24 cellular contexts compared by ENCODE assay signal in the genomic region with DNA sequence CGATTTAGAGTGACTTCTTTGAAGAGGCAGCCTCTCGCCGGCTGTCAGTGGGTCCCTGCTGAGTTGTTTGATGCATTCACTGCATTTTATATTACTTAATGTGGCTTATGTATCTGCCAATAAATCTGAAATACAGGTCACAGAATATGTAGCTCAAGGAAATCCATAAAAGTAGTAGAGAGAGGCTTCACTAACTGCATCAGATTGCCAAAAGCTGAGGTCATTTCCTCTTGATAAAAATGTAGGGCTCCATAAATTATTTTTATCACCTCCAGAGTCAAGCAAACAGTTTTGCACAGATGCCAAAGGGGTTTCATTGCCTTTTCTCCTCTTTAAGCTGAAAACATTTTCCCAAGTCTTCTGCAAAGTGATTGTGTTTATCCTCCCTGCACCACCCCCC. TPM values are rescaled to one million over a fixed set of nuclear protein-coding genes. Genes with fewer than 3 reads are reported as not detected.
DNase-seq lines count a peak whose midpoint lies in the region; ATAC-seq, FAIRE-seq and TF ChIP-seq lines count a peak whose summit lies in the region.
"Had no signal": no experiment of that assay in that cellular context is flagged by ENCODE, and none has a peak within 500 bp of the region (broad histone marks: within the 10 kb centered on the region; RNA-seq: fewer than 3 reads in every experiment).

No MANE protein-coding gene starts in this region.

- H3K9ac ChIP-seq in astrocyte (ENCODE audit: low read length), result no peak overlapping the region
- H3K9ac ChIP-seq: parathyroid adenoma had no signal

- no peak overlapping the region for H3K27ac ChIP-seq in astrocyte (ENCODE audit: low read depth, low read length)
- peak overlapping the region; percentile 72 for H3K27ac ChIP-seq in neutrophil
- H3K27ac ChIP-seq: 22Rv1, parathyroid adenoma, sigmoid colon, transverse colon had no signal

- H3K9me3 ChIP-seq in astrocyte (ENCODE audit: insufficient read depth, low read depth, low read length), result no peaks in the 10 kb centered on the region
- H3K9me3 ChIP-seq in neutrophil, result no peaks in the 10 kb centered on the region
- H3K9me3 ChIP-seq: sigmoid colon, transverse colon had no signal

- H2AFZ ChIP-seq in astrocyte (ENCODE audit: low read depth, low read length), result no peak overlapping the region
- H2AFZ ChIP-seq: parathyroid adenoma had no signal

- peaks cover 34% of the 10 kb centered on the region for H3K4me1 Mint-ChIP-seq in astrocyte (ENCODE audit: low read depth, unreplicated experiment)

- H3K9me3 Mint-ChIP-seq in astrocyte (ENCODE audit: unreplicated experiment), result no peaks in the 10 kb centered on the region
- H3K9me3 Mint-ChIP-seq: naive B cell, T-cell had no signal

- H3K27me3 Mint-ChIP-seq in astrocyte (ENCODE audit: low read depth, unreplicated experiment), result peaks cover 5% of the 10 kb centered on the region

- H4K20me1 ChIP-seq in astrocyte (ENCODE audit: insufficient read depth, low read length), result no peaks in the 10 kb centered on the region

- TF ChIP-seq CTCF in astrocyte (IDR thresholded peaks at IDR 0.05; ENCODE audit: insufficient read depth, low read depth, low read length) (no peak), neutrophil (IDR thresholded peaks at IDR 0.05) (no peak)

- H3K4me3 ChIP-seq in astrocyte (ENCODE audit: insufficient read depth, low read depth, low read length), result no peak overlapping the region
- H3K4me3 ChIP-seq in neutrophil (ENCODE audit: low read depth in 1 of 2, low read length in 1 of 2), result no peak overlapping the region
- H3K4me3 ChIP-seq: sigmoid colon, transverse colon had no signal

- H3K4me1 ChIP-seq in astrocyte (ENCODE audit: insufficient read depth, low read length) (peaks cover 6% of the 10 kb centered on the region), neutrophil (ENCODE audit: control insufficient read depth in 1 of 2, insufficient read depth in 1 of 2, low read depth in 1 of 2, low read length in 1 of 2) (peaks cover 58 to 61% of the 10 kb centered on the region in 2 experiments)
- H3K4me1 ChIP-seq: parathyroid adenoma had no signal

- peak; percentile 30 for DNase-seq in DMS79 treated with DMSO at 0.1 percent for 48 hours (lab: John Stamatoyannopoulos, UW)
- DNase-seq in DMS79 (lab: John Stamatoyannopoulos, UW), result no peak
- DNase-seq in HT1080 (ENCODE audit: low read depth), result peak; percentile 41
- peak; percentile 25 for DNase-seq in astrocyte (ENCODE audit: low read depth)
- no peak for DNase-seq in amygdala (lab: John Stamatoyannopoulos, UW)
- DNase-seq: activated CD4-positive, alpha-beta T cell treated with anti-CD3 and anti-CD28 coated beads, Interleukin-2, amount 50 U/mL, for 48 hours; activated naive CD4-positive, alpha-beta T cell treated with Interleukin-2 at 50 U/mL for 16 hours; C1 segment of cervical spinal cord; H7; naive B cell; NCI-H345; sigmoid colon; stimulated activated naive CD8-positive, alpha-beta T cell treated with anti-CD3 and anti-CD28 coated beads, Interleukin-15, Interleukin-2, amounts not matched to agents 100 U/mL and 50 U/mL, for 24 hours; T-cell; transverse colon had no signal

- H3K36me3 Mint-ChIP-seq in astrocyte (ENCODE audit: low read depth, unreplicated experiment), result no peaks in the 10 kb centered on the region
- H3K36me3 Mint-ChIP-seq: naive B cell, T-cell had no signal

- FAIRE-seq in astrocyte (lab: Jason Lieb, UNC), result no peak
- FAIRE-seq: colon, endometrium, islet of Langerhans had no signal

- H3K4me2 ChIP-seq in astrocyte (ENCODE audit: low read length), result no peak overlapping the region

- H3K4me3 Mint-ChIP-seq in astrocyte (ENCODE audit: unreplicated experiment), result no peak overlapping the region
- H3K4me3 Mint-ChIP-seq: naive B cell, T-cell had no signal

- H3K79me2 ChIP-seq in astrocyte (ENCODE audit: insufficient read depth, low read length), result no peaks in the 10 kb centered on the region
- H3K79me2 ChIP-seq: parathyroid adenoma had no signal

- H3K27me3 ChIP-seq in astrocyte (ENCODE audit: insufficient read depth, low read length) (peaks cover 8% of the 10 kb centered on the region), neutrophil (peaks cover 2% of the 10 kb centered on the region)

- no peak overlapping the region for H3K27ac Mint-ChIP-seq in astrocyte (ENCODE audit: unreplicated experiment)
- H3K27ac Mint-ChIP-seq: T-cell had no signal

- H3K36me3 ChIP-seq in astrocyte (ENCODE audit: insufficient read depth, low read length) (no peaks in the 10 kb centered on the region), neutrophil (no peaks in the 10 kb centered on the region)
- H3K36me3 ChIP-seq: sigmoid colon, transverse colon had no signal

- ATAC-seq in HG02759 (IDR thresholded peaks at IDR 0.05; ENCODE audit: unreplicated experiment) (no peak), HG02840 (IDR thresholded peaks at IDR 0.05; ENCODE audit: low FRiP score, unreplicated experiment) (no peak)
- ATAC-seq: Right ventricle myocardium inferior, T-cell had no signal

RNA-seq across cellular contexts. Expression of a gene that starts 36.5 kb away (rescaled TPM):
- 17.4 and 17.9 TPM in 2 replicates for total RNA-seq in HT1080 (2014; rRNA removed; shearing (Covaris generic))
- 10.6 and 15.9 TPM in 2 replicates for polyA plus RNA-seq in HT1080 (2015; cell fraction: cytosol; rRNA removed)
- polyA plus RNA-seq in HT1080 (2015; cell fraction: nucleus; rRNA removed), result 56.5 and 64.5 TPM in 2 replicates
- 28.7 and 29.1 TPM in 2 replicates for total RNA-seq in astrocyte

RNA-seq across cellular contexts. Expression of a gene that starts 37.9 kb away (rescaled TPM):
- 4.8 and 9.2 TPM in 2 replicates for total RNA-seq in HT1080 (2014; rRNA removed; shearing (Covaris generic))
- 24.0 and 28.3 TPM in 2 replicates for polyA plus RNA-seq in HT1080 (2015; cell fraction: cytosol; rRNA removed)
- 22.5 and 28.1 TPM in 2 replicates for polyA plus RNA-seq in HT1080 (2015; cell fraction: nucleus; rRNA removed)
- 32.2 and 33.7 TPM in 2 replicates for total RNA-seq in astrocyte

Comparison
In these comparisons a context has a peak if more than half of its experiments do, and no peak if none do; other contexts are left out.
1. DNase-seq: peak in DMS79 treated with DMSO at 0.1 percent for 48 hours (single experiment), HT1080 (single experiment) and astrocyte (single experiment); none in DMS79 (single experiment) and amygdala (0 of 56).